Comparison of ENCODE assay signal across 8 cellular contexts in genomic region chr4:36285784-36286480, GRCh38. TPM values are rescaled to one million over a fixed set of nuclear protein-coding genes. Genes with fewer than 3 reads are reported as not detected.
A peak's percentile ranks its signal among the peaks of the same experiment; 100 is the strongest.
DNase-seq lines count a peak whose midpoint lies in the region; ATAC-seq and TF ChIP-seq lines count a peak whose summit lies in the region.

No MANE protein-coding gene starts in this region.

- H3K36me3 Mint-ChIP-seq in activated T-cell treated with anti-CD3 and anti-CD28 coated beads, Interleukin-2, amount 50 U/mL, for 4 hours (ENCODE audit: insufficient read depth), result no peaks in the 10 kb centered on the region

- peaks cover 39% of the 10 kb centered on the region for H3K4me1 Mint-ChIP-seq in activated T-cell treated with anti-CD3 and anti-CD28 coated beads, Interleukin-2, amount 50 U/mL, for 4 hours (ENCODE audit: low read depth)

- no peak for TF ChIP-seq CTCF in GM10248 (IDR thresholded peaks at IDR 0.05; ENCODE audit: control extremely low read depth, extremely low read depth, low read depth, missing control alignments)

- no peaks in the 10 kb centered on the region for H3K9me3 Mint-ChIP-seq in activated T-cell treated with anti-CD3 and anti-CD28 coated beads, Interleukin-2, amount 50 U/mL, for 4 hours

- ATAC-seq in GM21576 (IDR thresholded peaks at IDR 0.05; ENCODE audit: unreplicated experiment), result peak; percentile 99
- peak; percentile 94 to 98 for ATAC-seq in activated T-cell treated with anti-CD3 and anti-CD28 coated beads, Interleukin-2, amount 50 U/mL, for 4 hours

- POLR2A ChIA-PET in GM10248 (lab: Yijun Ruan, JAX), result interaction anchor here (1.0 kb wide), 1 partner anchor 42 kb away, joined by 5 read pairs; no protein-coding TSS in a partner anchor

- peak overlapping the region; percentile 39 for H3K4me3 Mint-ChIP-seq in activated T-cell treated with anti-CD3 and anti-CD28 coated beads, Interleukin-2, amount 50 U/mL, for 4 hours

- DNase-seq in GM10248 (ENCODE audit: extremely low spot score), result peak; percentile 70
- peak; percentile 53 for DNase-seq in KG1 (lab: John Stamatoyannopoulos, UW)
- peak; percentile 37 for DNase-seq in activated T-cell treated with anti-CD3 and anti-CD28 coated beads, Interleukin-2, amount 50 U/mL, for 4 hours
- DNase-seq in renal cortical epithelial cell (ENCODE audit: low read depth), result peak; percentile 82
- no peak for DNase-seq in amygdala (lab: John Stamatoyannopoulos, UW)
- no peak for DNase-seq in GF-D8 (lab: John Stamatoyannopoulos, UW)
- no peak for DNase-seq in nucleus accumbens (lab: John Stamatoyannopoulos, UW)

- CTCF ChIA-PET in GM10248 (lab: Yijun Ruan, JAX), result interaction anchor here (0.6 to 1.6 kb wide), 7 partner anchors 11 to 43 kb away, joined by 3 to 5 read pairs (median 3); partner anchors contain the start of gene ARAP2

- no peaks in the 10 kb centered on the region for H3K27me3 Mint-ChIP-seq in activated T-cell treated with anti-CD3 and anti-CD28 coated beads, Interleukin-2, amount 50 U/mL, for 4 hours (ENCODE audit: low read depth)

RNA-seq across cellular contexts. Expression of gene DTHD1, which starts 4.5 kb away (rescaled TPM):
- under 1 TPM; 0.15 to 0.71 (median 0.19) TPM for total RNA-seq in activated T-cell treated with anti-CD3 and anti-CD28 coated beads, Interleukin-2, amount 50 U/mL, for 4 hours
- not detected in 2 replicates for total RNA-seq in renal cortical epithelial cell

RNA-seq across cellular contexts. Expression of gene ARAP2, which starts 41.6 kb away (rescaled TPM):
- total RNA-seq in activated T-cell treated with anti-CD3 and anti-CD28 coated beads, Interleukin-2, amount 50 U/mL, for 4 hours, result 10 to 100 TPM; 20.7 to 33.2 (median 26.8) TPM
- total RNA-seq in renal cortical epithelial cell, result 27.3 and 31.6 TPM in 2 replicates

Comparison
In these comparisons a context has a peak if more than half of its experiments do, and no peak if none do; other contexts are left out.
1. DNase-seq: peak in GM10248 (single experiment), KG1 (single experiment), activated T-cell treated with anti-CD3 and anti-CD28 coated beads, Interleukin-2, amount 50 U/mL, for 4 hours (single experiment) and renal cortical epithelial cell (single experiment); none in amygdala (0 of 56), GF-D8 (single experiment) and nucleus accumbens (0 of 56).